In genomic region chr1:178625695-178626094, GRCh38 we compare ENCODE assay signal across 20 cellular contexts.
"Had no signal": no experiment of that assay in that cellular context is flagged by ENCODE, and none has a peak within 500 bp of the region (broad histone marks: within the 10 kb centered on the region; RNA-seq: fewer than 3 reads in every experiment).

No MANE protein-coding gene starts in this region.

- H3K27me3 ChIP-seq: gastrocnemius medialis, heart right ventricle, right atrium auricular region, suprapubic skin had no signal

- H3K36me3 ChIP-seq: gastrocnemius medialis, heart right ventricle, right atrium auricular region, suprapubic skin had no signal

- H3K27ac Mint-ChIP-seq: activated CD4-positive, alpha-beta T cell treated with anti-CD3 and anti-CD28 coated beads, Interleukin-2, amount 10 ng/mL, durations not matched to agents 24 days and 14 days; activated naive CD8-positive, alpha-beta T cell treated with anti-CD3 and anti-CD28 coated beads for 36 hours; brain; dendritic cell treated with granulocyte-macrophage colony-stimulating factor and Interleukin-4, amounts not matched to agents 40 ng/mL and 50 ng/mL, for 4 days; naive thymus-derived CD8-positive, alpha-beta T cell; progenitor cell of endocrine pancreas had no signal

- H3K4me3 ChIP-seq: gastrocnemius medialis, heart right ventricle, mucosa of descending colon, right atrium auricular region, skin epidermis, suprapubic skin had no signal

- ATAC-seq: gastrocnemius medialis; heart right ventricle; mucosa of descending colon; naive thymus-derived CD8-positive, alpha-beta T cell; stimulated activated naive CD8-positive, alpha-beta T cell treated with anti-CD3 and anti-CD28 coated beads, Interleukin-15, Interleukin-2, amounts not matched to agents 100 U/mL and 50 U/mL, for 24 hours had no signal

- H3K36me3 Mint-ChIP-seq: activated naive CD8-positive, alpha-beta T cell treated with anti-CD3 and anti-CD28 coated beads for 36 hours; naive thymus-derived CD8-positive, alpha-beta T cell had no signal

- H3K4me1 ChIP-seq: gastrocnemius medialis, right atrium auricular region, suprapubic skin had no signal

- H3K9me3 Mint-ChIP-seq: activated B cell treated with CpG ODN at 0.5 μM for 24 hours; activated CD4-positive, alpha-beta T cell treated with anti-CD3 and anti-CD28 coated beads, Interleukin-2, amount 10 ng/mL, durations not matched to agents 24 days and 14 days; activated naive CD8-positive, alpha-beta T cell treated with anti-CD3 and anti-CD28 coated beads for 36 hours; dendritic cell treated with granulocyte-macrophage colony-stimulating factor and Interleukin-4, amounts not matched to agents 40 ng/mL and 50 ng/mL, for 4 days had no signal

- H3K4me1 Mint-ChIP-seq: activated CD4-positive, alpha-beta T cell treated with anti-CD3 and anti-CD28 coated beads, Interleukin-2, amount 10 ng/mL, durations not matched to agents 24 days and 14 days; activated naive CD8-positive, alpha-beta T cell treated with anti-CD3 and anti-CD28 coated beads for 36 hours had no signal

- DNase-seq: activated B cell treated with CpG ODN at 0.5 μM for 24 hours; activated CD4-positive, alpha-beta T cell treated with anti-CD3 and anti-CD28 coated beads, Interleukin-2, amount 10 ng/mL, durations not matched to agents 24 days and 14 days; activated CD8-positive, alpha-beta memory T cell treated with anti-CD3 and anti-CD28 coated beads, Interleukin-2, amount 50 U/mL, for 48 hours; activated naive CD8-positive, alpha-beta T cell treated with anti-CD3 and anti-CD28 coated beads for 36 hours; cerebellar nuclear complex; effector memory CD4-positive, alpha-beta T cell; gastrocnemius medialis; heart right ventricle; mucosa of descending colon; naive thymus-derived CD8-positive, alpha-beta T cell; stimulated activated CD4-positive, alpha-beta T cell treated with anti-CD3 and anti-CD28 coated beads, Interleukin-4, amount 100 ng/mL, for 24 hours; stimulated activated naive CD8-positive, alpha-beta T cell treated with anti-CD3 and anti-CD28 coated beads, Interleukin-15, Interleukin-2, amounts not matched to agents 100 U/mL and 50 U/mL, for 24 hours; T-helper 2 cell; trophoblast cell had no signal

- H3K9me3 ChIP-seq: gastrocnemius medialis, heart right ventricle, mucosa of descending colon, right atrium auricular region, suprapubic skin had no signal

- H3K27me3 Mint-ChIP-seq: activated B cell treated with CpG ODN at 0.5 μM for 24 hours; activated naive CD8-positive, alpha-beta T cell treated with anti-CD3 and anti-CD28 coated beads for 36 hours; dendritic cell treated with granulocyte-macrophage colony-stimulating factor and Interleukin-4, amounts not matched to agents 40 ng/mL and 50 ng/mL, for 4 days; progenitor cell of endocrine pancreas had no signal

- H3K27ac ChIP-seq: gastrocnemius medialis, heart right ventricle, right atrium auricular region, skin epidermis, suprapubic skin had no signal

- H3K4me3 Mint-ChIP-seq: activated B cell treated with CpG ODN at 0.5 μM for 24 hours; activated CD4-positive, alpha-beta T cell treated with anti-CD3 and anti-CD28 coated beads, Interleukin-2, amount 10 ng/mL, durations not matched to agents 24 days and 14 days; activated naive CD8-positive, alpha-beta T cell treated with anti-CD3 and anti-CD28 coated beads for 36 hours; brain; dendritic cell treated with granulocyte-macrophage colony-stimulating factor and Interleukin-4, amounts not matched to agents 40 ng/mL and 50 ng/mL, for 4 days; naive thymus-derived CD8-positive, alpha-beta T cell had no signal
